8 cellular contexts compared by ENCODE assay signal in genomic region chr12:132828706-132829534, GRCh38. TPM values are rescaled to one million over a fixed set of nuclear protein-coding genes. Genes with fewer than 3 reads are reported as not detected.
A peak's percentile ranks its signal among the peaks of the same experiment; 100 is the strongest.
DNase-seq lines count a peak whose midpoint lies in the region; ATAC-seq, FAIRE-seq and TF ChIP-seq lines count a peak whose summit lies in the region.

GOLGA3 (minus strand) TSS chr12:132828869; CDS start chr12:132822128, 6,741 bp downstream.

- peaks cover 0 to 3% of the 10 kb centered on the region in 2 experiments for H3K4me1 ChIP-seq in trophoblast cell (ENCODE audit: control insufficient read depth in 1 of 2, insufficient read depth in 2 of 2, low read length in 2 of 2)
- peaks cover 0 to 27% (median 11%) of the 10 kb centered on the region in 4 donors for H3K4me1 ChIP-seq in tibial nerve

- H3K9ac ChIP-seq in trophoblast cell (ENCODE audit: low read length) = peak within 1 kb of the TSS; percentile 96

- TF ChIP-seq POLR2A in GM12891 (IDR thresholded peaks at IDR 0.05; ENCODE audit: low read depth, low read length) = no peak
- TF ChIP-seq POLR2A in tibial nerve (IDR thresholded peaks at IDR 0.05) = peak in 1 of 2 donors; percentile 52

- H2AFZ ChIP-seq in trophoblast cell (ENCODE audit: insufficient read depth, low read length, poor library complexity) = peak within 1 kb of the TSS; percentile 96

- peak within 1 kb of the TSS; percentile 99 for H2BK5ac ChIP-seq in trophoblast cell (ENCODE audit: low read depth, low read length, poor library complexity)

- H4K12ac ChIP-seq in trophoblast cell (ENCODE audit: low read depth, low read length) = peak within 1 kb of the TSS; percentile 98

- no peak within 1 kb of the TSS for H3K23ac ChIP-seq in trophoblast cell (ENCODE audit: low read length)

- H3K9me3 Mint-ChIP-seq in activated naive CD8-positive, alpha-beta T cell treated with anti-CD3 and anti-CD28 coated beads, Interleukin-2, amount 50 U/mL, for 24 hours = no peaks in the 10 kb centered on the region

- peaks cover 11% of the 10 kb centered on the region for H3K79me1 ChIP-seq in trophoblast cell (ENCODE audit: low read length)

- TF ChIP-seq CTCF in tibial nerve (IDR thresholded peaks at IDR 0.05) = peak in 1 of 5 experiments; percentile 58

- H2AK5ac ChIP-seq in trophoblast cell (ENCODE audit: low read length) = peak within 1 kb of the TSS; percentile 95

- peak within 1 kb of the TSS; percentile 93 for H4K91ac ChIP-seq in trophoblast cell (ENCODE audit: low read depth, low read length)

- H3K36me3 ChIP-seq in trophoblast cell (ENCODE audit: control insufficient read depth in 1 of 2, insufficient read depth in 2 of 2, low read length in 2 of 2) (peaks cover 37 to 48% of the 10 kb centered on the region in 2 experiments), tibial nerve (peaks cover 0 to 41% (median 0%) of the 10 kb centered on the region in 3 donors)

- peak within 1 kb of the TSS; percentile 94 for H3K27ac ChIP-seq in trophoblast cell (ENCODE audit: low read depth, low read length)
- peak within 1 kb of the TSS; percentile 80 to 98 (median 96) for H3K27ac ChIP-seq in tibial nerve

- ATAC-seq in HG02798 (IDR thresholded peaks at IDR 0.05; ENCODE audit: poor library complexity, unreplicated experiment) = peak; percentile 91
- peak; percentile 88 for ATAC-seq in activated naive CD8-positive, alpha-beta T cell treated with anti-CD3 and anti-CD28 coated beads, Interleukin-2, amount 50 U/mL, for 24 hours

- peak within 1 kb of the TSS; percentile 99 for H3K27ac Mint-ChIP-seq in activated naive CD8-positive, alpha-beta T cell treated with anti-CD3 and anti-CD28 coated beads, Interleukin-2, amount 50 U/mL, for 24 hours

- FAIRE-seq in GM12891 (lab: Jason Lieb, UNC) = peak; percentile 97

- H3K4me3 Mint-ChIP-seq in activated naive CD8-positive, alpha-beta T cell treated with anti-CD3 and anti-CD28 coated beads, Interleukin-2, amount 50 U/mL, for 24 hours = peak within 1 kb of the TSS; percentile 92

- peak within 1 kb of the TSS; percentile 83 for H3K4me2 ChIP-seq in trophoblast cell (ENCODE audit: low read length)

- H3K9me3 ChIP-seq in trophoblast cell (ENCODE audit: insufficient read depth, low read depth, low read length) = peaks cover 3% of the 10 kb centered on the region
- no peaks in the 10 kb centered on the region for H3K9me3 ChIP-seq in tibial nerve

- no CpG with 5 or more reads among the region's 78 CpGs for WGBS in trophoblast cell (ENCODE audit: extremely low coverage, insufficient coverage, insufficient read length)
- WGBS in tibial nerve, 2 donors = 4 to 5% methylated on average over 39 to 48 of the region's 78 CpGs

- peak within 1 kb of the TSS; percentile 99 for H4K8ac ChIP-seq in trophoblast cell (ENCODE audit: low read depth, low read length)

- DNase-seq in GM12891 (ENCODE audit: insufficient read length, low spot score) (peak; percentile 99), NCI-H1436 (lab: John Stamatoyannopoulos, UW) (peak; percentile 91), SW480 (ENCODE audit: low spot score) (peak; percentile 89), cardiac septum (ENCODE audit: low spot score) (peak; percentile 96), trophoblast cell (peak; percentile 93 to 98), tibial nerve (ENCODE audit: low spot score in 2 of 2) (peak; percentile 84 to 89)
- DNase-seq in activated naive CD8-positive, alpha-beta T cell treated with anti-CD3 and anti-CD28 coated beads, Interleukin-2, amount 50 U/mL, for 24 hours = peak; percentile 97

- peak within 1 kb of the TSS; percentile 98 for H3K18ac ChIP-seq in trophoblast cell (ENCODE audit: low read length)

- H3K36me3 Mint-ChIP-seq in activated naive CD8-positive, alpha-beta T cell treated with anti-CD3 and anti-CD28 coated beads, Interleukin-2, amount 50 U/mL, for 24 hours (ENCODE audit: low read depth) = peaks cover 44% of the 10 kb centered on the region

- H3K4ac ChIP-seq in trophoblast cell (ENCODE audit: low read depth, low read length) = peak within 1 kb of the TSS; percentile 98

- H3K79me2 ChIP-seq in trophoblast cell (ENCODE audit: control insufficient read depth, insufficient read depth, low read length, poor library complexity) = peaks cover 17% of the 10 kb centered on the region

- peak within 1 kb of the TSS; percentile 91 for H3K4me3 ChIP-seq in trophoblast cell (ENCODE audit: low read depth, low read length)
- H3K4me3 ChIP-seq in tibial nerve = peak within 1 kb of the TSS; percentile 87 to 88 (median 88)

- peak; percentile 90 to 96 for TF ChIP-seq EP300 in tibial nerve (IDR thresholded peaks at IDR 0.05)

- H2BK12ac ChIP-seq in trophoblast cell (ENCODE audit: low read length) = no peak within 1 kb of the TSS

- intact Hi-C loops in cardiac septum (cut with DNase I) = loop anchor here (2.0 to 5.0 kb wide), 2 partner anchors 58 to 62 kb away; partner anchors contain the start of gene CHFR

- no peaks in the 10 kb centered on the region for H3K27me3 ChIP-seq in trophoblast cell (ENCODE audit: insufficient read depth, low read length)
- no peaks in the 10 kb centered on the region for H3K27me3 ChIP-seq in tibial nerve

- H3K14ac ChIP-seq in trophoblast cell (ENCODE audit: low read length) = peak within 1 kb of the TSS; percentile 95

- peaks cover 51% of the 10 kb centered on the region for H3K4me1 Mint-ChIP-seq in activated naive CD8-positive, alpha-beta T cell treated with anti-CD3 and anti-CD28 coated beads, Interleukin-2, amount 50 U/mL, for 24 hours

- peak within 1 kb of the TSS; percentile 79 for H2BK120ac ChIP-seq in trophoblast cell (ENCODE audit: insufficient read depth, low read length, poor library complexity)

- H3K27me3 Mint-ChIP-seq in activated naive CD8-positive, alpha-beta T cell treated with anti-CD3 and anti-CD28 coated beads, Interleukin-2, amount 50 U/mL, for 24 hours = peaks cover 1% of the 10 kb centered on the region

TF ChIP-seq in GM12891, 5 proteins besides CTCF, POLR2A, EP300 and RAD21:
- TF ChIP-seq POU2F2 (IDR thresholded peaks at IDR 0.05; ENCODE audit: low read depth, low read length) (0 out of 2 replicates have a peak, but pooled peaks have one; percentile 34), PAX5 (IDR thresholded peaks at IDR 0.05; ENCODE audit: insufficient read depth, low read length, severe bottlenecking) (no peak), POLR2AphosphoS5 (IDR thresholded peaks at IDR 0.05; ENCODE audit: low read depth, low read length) (0 out of 2 replicates have a peak, but pooled peaks have one; percentile 24), TAF1 (IDR thresholded peaks at IDR 0.05; ENCODE audit: low read depth, low read length) (peak; percentile 82), SPI1 (IDR thresholded peaks at IDR 0.05; ENCODE audit: low read depth, low read length) (0 out of 2 replicates have a peak, but pooled peaks have one; percentile 26)

RNA-seq across cellular contexts. Expression of gene GOLGA3, which starts in this region (rescaled TPM):
- polyA plus RNA-seq in GM12891 (2012; ENCODE audit: low read depth, missing spikeins) = 9.0 TPM
- total RNA-seq in cardiac septum = 50.1 TPM
- 24.5 and 26.4 TPM in 2 replicates for polyA plus RNA-seq in trophoblast cell (2013)
- 100 to 1,000 TPM in 2 of 4 donors, 10 to 100 TPM in 2; 69.8 to 117 (median 97.7) TPM for total RNA-seq in tibial nerve

Comparison
In these comparisons a context has a peak if more than half of its experiments do, and no peak if none do; other contexts are left out.
1. Peak in every context shown above with its lines: DNase-seq, ATAC-seq, H3K4me3 ChIP-seq and H3K27ac ChIP-seq.